8 cellular contexts compared by ENCODE assay signal in the genomic region with DNA sequence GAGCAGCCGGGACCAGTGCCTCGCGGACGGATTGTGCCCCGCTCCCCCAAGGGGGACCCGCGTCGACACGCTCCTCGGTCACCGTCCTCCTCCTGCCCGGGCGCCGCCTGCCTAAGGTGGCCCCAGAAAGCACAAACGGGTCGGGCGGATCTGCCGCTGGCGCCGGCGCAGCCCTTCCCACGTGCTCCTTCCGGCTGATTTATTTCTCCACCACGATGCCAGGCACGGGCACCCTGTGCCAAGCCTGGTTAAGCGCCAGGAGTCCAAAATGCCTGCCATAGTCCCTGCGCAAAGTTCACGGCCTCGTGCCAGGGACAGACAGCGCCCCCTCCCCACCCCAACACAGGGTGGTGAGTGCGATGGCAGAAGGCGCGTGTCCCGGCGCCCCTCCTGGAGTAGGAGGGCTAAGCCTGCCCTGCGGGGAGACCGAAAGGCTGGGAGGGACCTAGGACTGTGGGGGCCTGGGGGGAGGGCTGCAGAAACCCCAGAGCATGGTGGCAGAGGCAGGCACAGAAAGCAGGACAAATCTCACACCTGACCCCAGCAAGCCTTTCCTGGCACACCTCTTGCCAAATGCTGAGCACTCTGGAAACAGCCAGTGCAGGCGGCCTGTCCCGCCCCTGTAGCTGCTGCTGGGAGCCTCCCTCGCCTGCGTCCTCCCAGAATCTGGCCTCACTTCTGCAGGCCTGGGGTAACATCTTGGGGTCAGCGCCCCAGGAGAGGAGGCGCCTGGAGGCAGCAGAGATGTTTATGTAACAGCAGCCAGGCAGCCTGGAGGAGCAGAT. TPM values are rescaled to one million over a fixed set of nuclear protein-coding genes. Genes with fewer than 3 reads are reported as not detected.
DNase-seq lines count a peak whose midpoint lies in the region; TF ChIP-seq lines count a peak whose summit lies in the region.

No MANE protein-coding gene starts in this region.

- peaks cover 15% of the 10 kb centered on the region for H3K79me2 ChIP-seq in Loucy (ENCODE audit: insufficient read depth, low read length)

- H3K4me3 ChIP-seq in Loucy (ENCODE audit: low read length, poor library complexity, severe bottlenecking) (peak overlapping the region; percentile 77), liver (ENCODE audit: low read depth in 1 of 3, low read length in 3 of 3) (peak overlapping the region in 2 of 3 donors; percentile 52 to 53)

- intact Hi-C loops in dendritic cell treated with granulocyte-macrophage colony-stimulating factor and Interleukin-4, amounts not matched to agents 40 ng/mL and 50 ng/mL, for 4 days (cut with micrococcal nuclease): no loop called here

- TF ChIP-seq CTCF in Loucy (conservative IDR thresholded peaks at IDR 0.05; ENCODE audit: low read length): no peak
- peak; percentile 20 for TF ChIP-seq CTCF in liver (IDR thresholded peaks at IDR 0.05; ENCODE audit: low read depth, low read length, missing input control)

- peak overlapping the region; percentile 85 for H3K27ac Mint-ChIP-seq in dendritic cell treated with granulocyte-macrophage colony-stimulating factor and Interleukin-4, amounts not matched to agents 40 ng/mL and 50 ng/mL, for 4 days

- no peaks in the 10 kb centered on the region for H3K27me3 ChIP-seq in Loucy (ENCODE audit: insufficient read depth, low read length, poor library complexity, severe bottlenecking)
- H3K27me3 ChIP-seq in liver (ENCODE audit: control insufficient read depth in 4 of 4, insufficient read depth in 4 of 4, low read length in 3 of 4): no peaks in the 10 kb centered on the region

- H3K4me1 ChIP-seq in Loucy (ENCODE audit: insufficient read depth, low read length, poor library complexity, severe bottlenecking) (peaks cover 14% of the 10 kb centered on the region), liver (ENCODE audit: control insufficient read depth in 4 of 4, insufficient read depth in 4 of 4, low read length in 3 of 4) (peaks cover 17 to 58% (median 33%) of the 10 kb centered on the region in 4 donors)

- peaks cover 77% of the 10 kb centered on the region for H3K4me1 Mint-ChIP-seq in dendritic cell treated with granulocyte-macrophage colony-stimulating factor and Interleukin-4, amounts not matched to agents 40 ng/mL and 50 ng/mL, for 4 days (ENCODE audit: low read depth)

- 3% methylated on average over 43 of the region's 43 CpGs for WGBS in liver

- peaks cover 19% of the 10 kb centered on the region for H4K20me1 ChIP-seq in Loucy (ENCODE audit: insufficient read depth, low read length, poor library complexity, severe bottlenecking)

- peaks cover 3% of the 10 kb centered on the region for H3K27me3 Mint-ChIP-seq in dendritic cell treated with granulocyte-macrophage colony-stimulating factor and Interleukin-4, amounts not matched to agents 40 ng/mL and 50 ng/mL, for 4 days

- H3K9me3 ChIP-seq in Loucy (ENCODE audit: insufficient read depth, low read depth, low read length) (no peaks in the 10 kb centered on the region), liver (ENCODE audit: control insufficient read depth in 4 of 4, low read length in 3 of 4) (no peaks in the 10 kb centered on the region)

- H3F3A ChIP-seq in Loucy (ENCODE audit: low read depth): no peaks in the 10 kb centered on the region

- peak overlapping the region; percentile 73 for H3K4me2 ChIP-seq in Loucy (ENCODE audit: low read depth, low read length, poor library complexity, severe bottlenecking)

- H3K9me2 ChIP-seq in Loucy (replicated peaks; ENCODE audit: low read depth, low read length): no peaks in the 10 kb centered on the region

- no peaks in the 10 kb centered on the region for H3K9me3 Mint-ChIP-seq in dendritic cell treated with granulocyte-macrophage colony-stimulating factor and Interleukin-4, amounts not matched to agents 40 ng/mL and 50 ng/mL, for 4 days

- H3K36me3 Mint-ChIP-seq in dendritic cell treated with granulocyte-macrophage colony-stimulating factor and Interleukin-4, amounts not matched to agents 40 ng/mL and 50 ng/mL, for 4 days (ENCODE audit: low read depth): peaks cover 32% of the 10 kb centered on the region

- H3K36me3 ChIP-seq in Loucy (ENCODE audit: insufficient read depth, low read length) (no peaks in the 10 kb centered on the region), liver (ENCODE audit: control insufficient read depth in 4 of 4, insufficient read depth in 3 of 4, low read depth in 1 of 4, low read length in 3 of 4) (peaks cover 0 to 2% (median 0%) of the 10 kb centered on the region in 4 donors)

- peak; percentile 80 for DNase-seq in DMS 273 (lab: John Stamatoyannopoulos, UW; ENCODE audit: unreplicated experiment)
- no peak for DNase-seq in DMS 273 treated with DMSO at 0.1 percent for 48 hours (lab: John Stamatoyannopoulos, UW)
- peak; percentile 72 for DNase-seq in activated CD4-positive, alpha-beta T cell treated with anti-CD3 and anti-CD28 coated beads for 48 hours
- peak in 2 of 3 experiments; percentile 47 to 48 for DNase-seq in stimulated activated CD4-positive, alpha-beta T cell treated with anti-CD3 and anti-CD28 coated beads, TNF-alpha, amount 100 ng/mL, for 4 hours (ENCODE audit: low read depth in 3 of 3)
- DNase-seq in GOT3 (lab: John Stamatoyannopoulos, UW): no peak

- H3K9ac ChIP-seq in Loucy (ENCODE audit: low read depth, low read length, poor library complexity, severe bottlenecking) (peak overlapping the region; percentile 74), liver (ENCODE audit: low read depth in 1 of 2, low read length in 2 of 2) (peak overlapping the region; percentile 37 to 53)

- H2AFZ ChIP-seq in Loucy (ENCODE audit: low read length): peak overlapping the region; percentile 95

- H3K27ac ChIP-seq in liver (ENCODE audit: low read depth in 1 of 2, low read length in 2 of 2): peak overlapping the region; percentile 95 to 99

- TF ChIP-seq RAD21 in liver (IDR thresholded peaks at IDR 0.05): peak; percentile 31 to 44

- H3K4me3 Mint-ChIP-seq in dendritic cell treated with granulocyte-macrophage colony-stimulating factor and Interleukin-4, amounts not matched to agents 40 ng/mL and 50 ng/mL, for 4 days: peak overlapping the region; percentile 70

TF ChIP-seq in liver, 16 proteins besides CTCF, POLR2A, EP300 and RAD21 (continues in another document):
- TF ChIP-seq, protein P1, sequence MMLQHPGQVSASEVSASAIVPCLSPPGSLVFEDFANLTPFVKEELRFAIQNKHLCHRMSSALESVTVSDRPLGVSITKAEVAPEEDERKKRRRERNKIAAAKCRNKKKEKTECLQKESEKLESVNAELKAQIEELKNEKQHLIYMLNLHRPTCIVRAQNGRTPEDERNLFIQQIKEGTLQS (IDR thresholded peaks at IDR 0.05): no peak
- TF ChIP-seq EGR1 (IDR thresholded peaks at IDR 0.05; ENCODE audit: low read depth in 2 of 2) (no peak), REST (IDR thresholded peaks at IDR 0.05) (peak; percentile 61), YY1 (IDR thresholded peaks at IDR 0.05) (peak; percentile 85), HNF4A (conservative IDR thresholded peaks at IDR 0.05) (peak; percentile 78 to 87), FOXA2 (IDR thresholded peaks at IDR 0.05) (no peak), GABPA (IDR thresholded peaks at IDR 0.05 in 1 of 2, conservative IDR thresholded peaks at IDR 0.05 in 1 of 2) (peak in 1 of 2 donors; percentile 37), NR2F2 (IDR thresholded peaks at IDR 0.05) (peak; percentile 90), RXRA (IDR thresholded peaks at IDR 0.05) (peak; percentile 85 to 92), SP1 (IDR thresholded peaks at IDR 0.05) (peak; percentile 93), FOXA1 (IDR thresholded peaks at IDR 0.05) (peak; percentile 10)
- TF ChIP-seq, protein P2, sequence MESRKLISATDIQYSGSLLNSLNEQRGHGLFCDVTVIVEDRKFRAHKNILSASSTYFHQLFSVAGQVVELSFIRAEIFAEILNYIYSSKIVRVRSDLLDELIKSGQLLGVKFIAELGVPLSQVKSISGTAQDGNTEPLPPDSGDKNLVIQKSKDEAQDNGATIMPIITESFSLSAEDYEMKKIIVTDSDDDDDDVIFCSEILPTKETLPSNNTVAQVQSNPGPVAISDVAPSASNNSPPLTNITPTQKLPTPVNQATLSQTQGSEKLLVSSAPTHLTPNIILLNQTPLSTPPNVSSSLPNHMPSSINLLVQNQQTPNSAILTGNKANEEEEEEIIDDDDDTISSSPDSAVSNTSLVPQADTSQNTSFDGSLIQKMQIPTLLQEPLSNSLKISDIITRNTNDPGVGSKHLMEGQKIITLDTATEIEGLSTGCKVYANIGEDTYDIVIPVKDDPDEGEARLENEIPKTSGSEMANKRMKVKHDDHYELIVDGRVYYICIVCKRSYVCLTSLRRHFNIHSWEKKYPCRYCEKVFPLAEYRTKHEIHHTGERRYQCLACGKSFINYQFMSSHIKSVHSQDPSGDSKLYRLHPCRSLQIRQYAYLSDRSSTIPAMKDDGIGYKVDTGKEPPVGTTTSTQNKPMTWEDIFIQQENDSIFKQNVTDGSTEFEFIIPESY (IDR thresholded peaks at IDR 0.05): no peak
- TF ChIP-seq, protein P3, sequence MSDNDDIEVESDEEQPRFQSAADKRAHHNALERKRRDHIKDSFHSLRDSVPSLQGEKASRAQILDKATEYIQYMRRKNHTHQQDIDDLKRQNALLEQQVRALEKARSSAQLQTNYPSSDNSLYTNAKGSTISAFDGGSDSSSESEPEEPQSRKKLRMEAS (IDR thresholded peaks at IDR 0.05): peak; percentile 92

RNA-seq across cellular contexts. Expression of gene NOTCH1, which starts 1.0 kb away (rescaled TPM):
- total RNA-seq in liver: 10 to 100 TPM in 1 of 2 donors, 1 to 10 TPM in 1; 9.4 to 22.3 TPM
- polyA plus RNA-seq in liver: 1 to 10 TPM; 2.4 to 7.5 TPM

Comparison
In these comparisons a context has a peak if more than half of its experiments do, and no peak if none do; other contexts are left out.
1. DNase-seq: peak in DMS 273 (single experiment), activated CD4-positive, alpha-beta T cell treated with anti-CD3 and anti-CD28 coated beads for 48 hours (single experiment) and stimulated activated CD4-positive, alpha-beta T cell treated with anti-CD3 and anti-CD28 coated beads, TNF-alpha, amount 100 ng/mL, for 4 hours (2 of 3); none in DMS 273 treated with DMSO at 0.1 percent for 48 hours (single experiment) and GOT3 (single experiment).